ENCODE assay signal across 11 cellular contexts in the genomic region with DNA sequence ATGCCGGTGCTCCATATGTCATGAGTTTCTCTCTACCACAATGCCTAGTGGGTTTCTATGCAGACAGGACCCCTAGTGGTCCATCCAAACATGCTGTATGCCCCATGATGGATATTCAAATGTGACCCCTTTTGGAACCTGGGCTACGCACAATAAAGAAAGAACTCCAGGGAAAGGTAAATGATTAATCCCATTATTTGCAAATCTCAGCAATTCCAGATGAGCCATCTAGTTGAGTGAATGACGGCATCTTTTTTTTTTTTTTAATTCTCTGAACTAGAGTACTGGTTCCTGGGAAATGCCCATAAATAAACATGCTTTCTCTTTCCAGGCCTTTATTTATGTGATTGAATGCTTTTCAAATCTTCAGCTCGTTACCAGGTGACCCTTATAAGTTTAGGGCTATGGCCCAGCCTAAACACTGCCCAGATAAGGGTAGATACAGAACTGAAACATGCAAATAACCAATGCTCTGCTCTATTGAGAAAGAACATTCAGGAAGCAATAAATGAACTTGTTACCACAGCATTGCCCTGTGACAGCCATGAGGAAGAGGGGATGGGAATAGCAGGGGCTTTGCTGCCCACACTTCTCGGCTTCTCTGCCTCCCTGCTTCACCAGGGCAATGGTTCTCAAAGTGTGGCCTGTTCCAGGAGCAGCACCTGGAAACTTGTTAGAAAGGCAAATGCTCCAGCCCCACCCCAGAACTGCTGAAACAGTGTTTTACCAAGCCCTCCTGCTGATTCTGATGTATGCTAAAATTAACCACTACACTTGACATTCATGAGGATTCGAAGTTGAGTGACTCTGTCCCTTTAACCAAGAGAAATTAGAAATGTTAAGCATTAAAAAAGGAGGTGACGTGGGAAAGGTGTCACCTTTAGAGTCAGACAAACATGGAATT.
DNase-seq lines count a peak whose midpoint lies in the region; ATAC-seq and TF ChIP-seq lines count a peak whose summit lies in the region.
"Had no signal": no experiment of that assay in that cellular context is flagged by ENCODE, and none has a peak within 500 bp of the region (broad histone marks: within the 10 kb centered on the region; RNA-seq: fewer than 3 reads in every experiment).

No MANE protein-coding gene starts in this region.

- H3K36me3 ChIP-seq in mucosa of descending colon (ENCODE audit: low read depth): no peaks in the 10 kb centered on the region

- no peak overlapping the region for H3K4me3 ChIP-seq in mucosa of descending colon

- no peaks in the 10 kb centered on the region for H3K36me3 Mint-ChIP-seq in activated T-helper 2 cell treated with anti-CD3 and anti-CD28 coated beads, Interferon-gamma antibody, Interleukin-2, Interleukin-4, amounts not matched to agents 10 μg/mL and 5 μg/mL and 100 μg/mL, durations not matched to agents 14 hours and 24 hours and 36 hours (ENCODE audit: low read depth)

- no peak for TF ChIP-seq CTCF in mucosa of descending colon (IDR thresholded peaks at IDR 0.05)
- no peak for TF ChIP-seq CTCF in GM13976 (IDR thresholded peaks at IDR 0.05; ENCODE audit: borderline replicate concordance, control extremely low read depth, extremely low read depth, insufficient read depth, missing control alignments)

- H3K4me3 Mint-ChIP-seq in activated T-helper 2 cell treated with anti-CD3 and anti-CD28 coated beads, Interferon-gamma antibody, Interleukin-2, Interleukin-4, amounts not matched to agents 10 μg/mL and 5 μg/mL and 100 μg/mL, durations not matched to agents 14 hours and 24 hours and 36 hours (ENCODE audit: low read depth): no peak overlapping the region
- H3K4me3 Mint-ChIP-seq: activated CD4-positive, alpha-beta T cell treated with anti-CD3 and anti-CD28 coated beads, Interleukin-2, amount 10 ng/mL, durations not matched to agents 7 days and 5 days; activated naive CD8-positive, alpha-beta T cell treated with anti-CD3 and anti-CD28 coated beads, Interleukin-2, amount 50 U/mL, for 24 hours had no signal

- H3K4me1 ChIP-seq in mucosa of descending colon (ENCODE audit: low read depth): no peaks in the 10 kb centered on the region

- H3K27ac Mint-ChIP-seq in activated T-helper 2 cell treated with anti-CD3 and anti-CD28 coated beads, Interferon-gamma antibody, Interleukin-2, Interleukin-4, amounts not matched to agents 10 μg/mL and 5 μg/mL and 100 μg/mL, durations not matched to agents 14 hours and 24 hours and 36 hours: no peak overlapping the region
- H3K27ac Mint-ChIP-seq: activated CD4-positive, alpha-beta T cell treated with anti-CD3 and anti-CD28 coated beads, Interleukin-2, amount 10 ng/mL, durations not matched to agents 7 days and 5 days; activated naive CD8-positive, alpha-beta T cell treated with anti-CD3 and anti-CD28 coated beads, Interleukin-2, amount 50 U/mL, for 24 hours had no signal

- intact Hi-C loops in mucosa of descending colon (cut with DNase I, micrococcal nuclease) (no loop called here), Right ventricle myocardium superior (cut with DNase I) (no loop called here)
- intact Hi-C loops in activated T-helper 2 cell treated with anti-CD3 and anti-CD28 coated beads, Interferon-gamma antibody, Interleukin-2, Interleukin-4, amounts not matched to agents 10 μg/mL and 5 μg/mL and 100 μg/mL, durations not matched to agents 14 hours and 24 hours and 36 hours (cut with micrococcal nuclease): no loop called here

- H3K27me3 Mint-ChIP-seq in activated T-helper 2 cell treated with anti-CD3 and anti-CD28 coated beads, Interferon-gamma antibody, Interleukin-2, Interleukin-4, amounts not matched to agents 10 μg/mL and 5 μg/mL and 100 μg/mL, durations not matched to agents 14 hours and 24 hours and 36 hours (ENCODE audit: low read depth): no peaks in the 10 kb centered on the region
- H3K27me3 Mint-ChIP-seq: activated CD4-positive, alpha-beta T cell treated with anti-CD3 and anti-CD28 coated beads, Interleukin-2, amount 10 ng/mL, durations not matched to agents 7 days and 5 days had no signal

- in situ Hi-C loops in GM13976 (cut with MboI; ENCODE audit: low sequenced_read_pairs, unreplicated experiment): no loop called here

- peak; percentile 96 for ATAC-seq in GM18907 (IDR thresholded peaks at IDR 0.05; ENCODE audit: unreplicated experiment)
- ATAC-seq in GM21737 (IDR thresholded peaks at IDR 0.05; ENCODE audit: unreplicated experiment): peak; percentile 95
- ATAC-seq in HG03354 (IDR thresholded peaks at IDR 0.05; ENCODE audit: poor library complexity, severe bottlenecking, unreplicated experiment): peak; percentile 98
- peak; percentile 37 for ATAC-seq in mucosa of descending colon
- no peak for ATAC-seq in Right ventricle myocardium superior (ENCODE audit: poor library complexity)
- ATAC-seq: activated naive CD8-positive, alpha-beta T cell treated with anti-CD3 and anti-CD28 coated beads, Interleukin-2, amount 50 U/mL, for 24 hours had no signal

- DNase-seq in mucosa of descending colon (no peak), Right ventricle myocardium superior (no peak), GM13976 (ENCODE audit: low spot score) (no peak), NCI-H510A treated with DMSO at 0.1 percent for 48 hours (lab: John Stamatoyannopoulos, UW) (no peak)
- no peak for DNase-seq in activated T-helper 2 cell treated with anti-CD3 and anti-CD28 coated beads, Interferon-gamma antibody, Interleukin-2, Interleukin-4, amounts not matched to agents 10 μg/mL and 5 μg/mL and 100 μg/mL, durations not matched to agents 14 hours and 24 hours and 36 hours (ENCODE audit: low spot score)
- DNase-seq: activated CD4-positive, alpha-beta T cell treated with anti-CD3 and anti-CD28 coated beads, Interleukin-2, amount 10 ng/mL, durations not matched to agents 7 days and 5 days; activated naive CD8-positive, alpha-beta T cell treated with anti-CD3 and anti-CD28 coated beads, Interleukin-2, amount 50 U/mL, for 24 hours; NCI-H1436 treated with DMSO at 0.1 percent for 48 hours had no signal

- H3K4me1 Mint-ChIP-seq in activated T-helper 2 cell treated with anti-CD3 and anti-CD28 coated beads, Interferon-gamma antibody, Interleukin-2, Interleukin-4, amounts not matched to agents 10 μg/mL and 5 μg/mL and 100 μg/mL, durations not matched to agents 14 hours and 24 hours and 36 hours (ENCODE audit: low read depth): no peaks in the 10 kb centered on the region
- H3K4me1 Mint-ChIP-seq: activated CD4-positive, alpha-beta T cell treated with anti-CD3 and anti-CD28 coated beads, Interleukin-2, amount 10 ng/mL, durations not matched to agents 7 days and 5 days; activated naive CD8-positive, alpha-beta T cell treated with anti-CD3 and anti-CD28 coated beads, Interleukin-2, amount 50 U/mL, for 24 hours had no signal

- H3K9me3 ChIP-seq in mucosa of descending colon: no peaks in the 10 kb centered on the region

- H3K9me3 Mint-ChIP-seq in activated T-helper 2 cell treated with anti-CD3 and anti-CD28 coated beads, Interferon-gamma antibody, Interleukin-2, Interleukin-4, amounts not matched to agents 10 μg/mL and 5 μg/mL and 100 μg/mL, durations not matched to agents 14 hours and 24 hours and 36 hours: peaks cover 5% of the 10 kb centered on the region
